Comparison of ENCODE assay signal across 2 cellular contexts in the genomic region with DNA sequence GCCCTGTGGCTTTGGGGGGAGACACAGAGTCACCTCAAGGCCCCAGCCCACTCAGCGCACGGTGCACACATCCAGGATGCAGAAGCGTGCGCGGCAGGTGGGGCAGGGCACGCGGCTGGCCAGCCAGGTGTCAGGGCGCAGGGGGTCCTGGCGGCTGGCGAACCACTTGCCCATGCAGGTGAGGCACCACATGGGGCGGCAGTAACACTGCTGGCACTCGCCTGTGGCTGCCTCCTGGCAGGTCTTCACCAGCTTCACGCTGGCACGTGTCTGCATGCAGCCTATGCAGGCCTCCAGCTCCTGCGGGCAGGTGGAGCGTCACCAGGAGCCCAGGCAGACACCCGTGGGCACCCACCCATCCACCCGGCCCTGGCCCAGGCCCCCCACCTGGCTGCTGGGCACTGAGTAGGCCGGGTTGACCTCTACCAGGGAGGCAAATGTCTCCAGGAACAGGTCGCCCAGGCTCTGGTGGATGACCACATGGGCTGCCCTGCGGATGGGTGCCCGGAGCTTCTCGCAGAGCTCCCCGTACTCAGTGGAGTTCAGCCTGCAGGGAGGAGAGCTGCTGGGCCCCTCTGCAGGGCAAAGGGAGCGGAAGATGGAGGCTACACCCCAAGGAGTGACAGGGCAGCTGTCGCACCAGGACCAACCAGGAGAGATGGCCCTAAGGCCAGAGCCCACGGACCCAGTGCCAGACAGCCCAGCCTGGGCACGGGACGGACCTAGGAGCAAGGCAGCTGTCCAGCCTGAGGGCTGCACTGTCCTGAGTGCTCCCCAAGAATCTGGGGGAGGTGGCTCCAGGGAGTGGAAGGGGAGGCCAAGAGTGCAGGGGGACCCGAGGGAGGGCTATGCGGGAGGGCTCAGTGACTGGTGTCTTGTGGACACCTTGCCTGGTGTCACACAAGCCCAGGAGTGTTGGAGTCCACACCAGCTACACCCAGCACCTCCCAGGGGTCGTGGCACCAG.
TF ChIP-seq lines count a peak whose summit lies in the region.

No MANE protein-coding gene starts in this region.

TF ChIP-seq in SK-N-SH, 30 proteins besides CTCF, POLR2A, EP300 and RAD21 (continued from another document):
- TF ChIP-seq SIN3A (IDR thresholded peaks at IDR 0.05; ENCODE audit: borderline replicate concordance, low read depth, low read length) (no peak), FOSL2 (IDR thresholded peaks at IDR 0.05; ENCODE audit: borderline replicate concordance, low read depth) (no peak), NFIC (IDR thresholded peaks at IDR 0.05; ENCODE audit: borderline replicate concordance) (no peak), GABPA (IDR thresholded peaks at IDR 0.05; ENCODE audit: low read depth) (no peak), NRF1 (IDR thresholded peaks at IDR 0.05; ENCODE audit: low read depth, low read length) (no peak), MAX (IDR thresholded peaks at IDR 0.05; ENCODE audit: low read depth) (no peak), POLR2AphosphoS5 (IDR thresholded peaks at IDR 0.05; ENCODE audit: low read depth, low read length) (no peak; the same call in 1 of the 2 replicates), YY1 (IDR thresholded peaks at IDR 0.05; ENCODE audit: low read depth) (no peak), IRF3 (IDR thresholded peaks at IDR 0.05; ENCODE audit: low read depth, low read length) (no peak), TAF1 (IDR thresholded peaks at IDR 0.05; ENCODE audit: borderline replicate concordance, low read depth, low read length) (no peak), TEAD4 (IDR thresholded peaks at IDR 0.05; ENCODE audit: borderline replicate concordance, insufficient read depth) (no peak), MEF2A (IDR thresholded peaks at IDR 0.05; ENCODE audit: borderline replicate concordance, low read depth) (no peak), USF2 (IDR thresholded peaks at IDR 0.05; ENCODE audit: borderline replicate concordance, low read depth, low read length) (no peak), REST (IDR thresholded peaks at IDR 0.05; ENCODE audit: low read depth, low read length) (no peak)
- TF ChIP-seq, protein P1, sequence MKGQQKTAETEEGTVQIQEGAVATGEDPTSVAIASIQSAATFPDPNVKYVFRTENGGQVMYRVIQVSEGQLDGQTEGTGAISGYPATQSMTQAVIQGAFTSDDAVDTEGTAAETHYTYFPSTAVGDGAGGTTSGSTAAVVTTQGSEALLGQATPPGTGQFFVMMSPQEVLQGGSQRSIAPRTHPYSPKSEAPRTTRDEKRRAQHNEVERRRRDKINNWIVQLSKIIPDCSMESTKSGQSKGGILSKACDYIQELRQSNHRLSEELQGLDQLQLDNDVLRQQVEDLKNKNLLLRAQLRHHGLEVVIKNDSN (IDR thresholded peaks at IDR 0.05; ENCODE audit: borderline replicate concordance, low read depth): no peak

TF ChIP-seq in SK-N-SH treated with all-trans-retinoic acid at 6 μM for 48 hours, 23 proteins besides CTCF, POLR2A, EP300 and RAD21 (continued from another document):
- TF ChIP-seq, protein P2, sequence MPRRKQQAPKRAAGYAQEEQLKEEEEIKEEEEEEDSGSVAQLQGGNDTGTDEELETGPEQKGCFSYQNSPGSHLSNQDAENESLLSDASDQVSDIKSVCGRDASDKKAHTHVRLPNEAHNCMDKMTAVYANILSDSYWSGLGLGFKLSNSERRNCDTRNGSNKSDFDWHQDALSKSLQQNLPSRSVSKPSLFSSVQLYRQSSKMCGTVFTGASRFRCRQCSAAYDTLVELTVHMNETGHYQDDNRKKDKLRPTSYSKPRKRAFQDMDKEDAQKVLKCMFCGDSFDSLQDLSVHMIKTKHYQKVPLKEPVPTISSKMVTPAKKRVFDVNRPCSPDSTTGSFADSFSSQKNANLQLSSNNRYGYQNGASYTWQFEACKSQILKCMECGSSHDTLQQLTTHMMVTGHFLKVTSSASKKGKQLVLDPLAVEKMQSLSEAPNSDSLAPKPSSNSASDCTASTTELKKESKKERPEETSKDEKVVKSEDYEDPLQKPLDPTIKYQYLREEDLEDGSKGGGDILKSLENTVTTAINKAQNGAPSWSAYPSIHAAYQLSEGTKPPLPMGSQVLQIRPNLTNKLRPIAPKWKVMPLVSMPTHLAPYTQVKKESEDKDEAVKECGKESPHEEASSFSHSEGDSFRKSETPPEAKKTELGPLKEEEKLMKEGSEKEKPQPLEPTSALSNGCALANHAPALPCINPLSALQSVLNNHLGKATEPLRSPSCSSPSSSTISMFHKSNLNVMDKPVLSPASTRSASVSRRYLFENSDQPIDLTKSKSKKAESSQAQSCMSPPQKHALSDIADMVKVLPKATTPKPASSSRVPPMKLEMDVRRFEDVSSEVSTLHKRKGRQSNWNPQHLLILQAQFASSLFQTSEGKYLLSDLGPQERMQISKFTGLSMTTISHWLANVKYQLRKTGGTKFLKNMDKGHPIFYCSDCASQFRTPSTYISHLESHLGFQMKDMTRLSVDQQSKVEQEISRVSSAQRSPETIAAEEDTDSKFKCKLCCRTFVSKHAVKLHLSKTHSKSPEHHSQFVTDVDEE (CRISPR knock-in tag; IDR thresholded peaks at IDR 0.05): no peak
- TF ChIP-seq BACH2 (CRISPR knock-in tag; IDR thresholded peaks at IDR 0.05; ENCODE audit: borderline replicate concordance) (no peak), GLIS3 (CRISPR knock-in tag; IDR thresholded peaks at IDR 0.05) (no peak), ZFP30 (CRISPR knock-in tag; IDR thresholded peaks at IDR 0.05) (no peak), TOX (CRISPR knock-in tag; IDR thresholded peaks at IDR 0.05; ENCODE audit: borderline replicate concordance) (no peak), PPARA (CRISPR knock-in tag; IDR thresholded peaks at IDR 0.05; ENCODE audit: borderline replicate concordance) (no peak), PATZ1 (CRISPR knock-in tag; IDR thresholded peaks at IDR 0.05; ENCODE audit: borderline replicate concordance) (no peak), OSR1 (CRISPR knock-in tag; IDR thresholded peaks at IDR 0.05) (no peak), CSDC2 (CRISPR knock-in tag; IDR thresholded peaks at IDR 0.05) (no peak), ISL1 (CRISPR knock-in tag; IDR thresholded peaks at IDR 0.05) (no peak), ZNF8 (CRISPR knock-in tag; IDR thresholded peaks at IDR 0.05) (no peak), ZNF70 (CRISPR knock-in tag; IDR thresholded peaks at IDR 0.05) (no peak), ZFP3 (CRISPR knock-in tag; IDR thresholded peaks at IDR 0.05) (no peak), ZC3H10 (CRISPR knock-in tag; IDR thresholded peaks at IDR 0.05) (no peak)
- TF ChIP-seq, protein P3, sequence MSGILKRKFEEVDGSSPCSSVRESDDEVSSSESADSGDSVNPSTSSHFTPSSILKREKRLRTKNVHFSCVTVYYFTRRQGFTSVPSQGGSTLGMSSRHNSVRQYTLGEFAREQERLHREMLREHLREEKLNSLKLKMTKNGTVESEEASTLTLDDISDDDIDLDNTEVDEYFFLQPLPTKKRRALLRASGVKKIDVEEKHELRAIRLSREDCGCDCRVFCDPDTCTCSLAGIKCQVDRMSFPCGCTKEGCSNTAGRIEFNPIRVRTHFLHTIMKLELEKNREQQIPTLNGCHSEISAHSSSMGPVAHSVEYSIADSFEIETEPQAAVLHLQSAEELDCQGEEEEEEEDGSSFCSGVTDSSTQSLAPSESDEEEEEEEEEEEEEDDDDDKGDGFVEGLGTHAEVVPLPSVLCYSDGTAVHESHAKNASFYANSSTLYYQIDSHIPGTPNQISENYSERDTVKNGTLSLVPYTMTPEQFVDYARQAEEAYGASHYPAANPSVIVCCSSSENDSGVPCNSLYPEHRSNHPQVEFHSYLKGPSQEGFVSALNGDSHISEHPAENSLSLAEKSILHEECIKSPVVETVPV (CRISPR knock-in tag; IDR thresholded peaks at IDR 0.05): no peak
- TF ChIP-seq, protein P4, sequence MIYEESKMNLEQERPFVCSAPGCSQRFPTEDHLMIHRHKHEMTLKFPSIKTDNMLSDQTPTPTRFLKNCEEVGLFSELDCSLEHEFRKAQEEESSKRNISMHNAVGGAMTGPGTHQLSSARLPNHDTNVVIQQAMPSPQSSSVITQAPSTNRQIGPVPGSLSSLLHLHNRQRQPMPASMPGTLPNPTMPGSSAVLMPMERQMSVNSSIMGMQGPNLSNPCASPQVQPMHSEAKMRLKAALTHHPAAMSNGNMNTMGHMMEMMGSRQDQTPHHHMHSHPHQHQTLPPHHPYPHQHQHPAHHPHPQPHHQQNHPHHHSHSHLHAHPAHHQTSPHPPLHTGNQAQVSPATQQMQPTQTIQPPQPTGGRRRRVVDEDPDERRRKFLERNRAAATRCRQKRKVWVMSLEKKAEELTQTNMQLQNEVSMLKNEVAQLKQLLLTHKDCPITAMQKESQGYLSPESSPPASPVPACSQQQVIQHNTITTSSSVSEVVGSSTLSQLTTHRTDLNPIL (CRISPR knock-in tag; IDR thresholded peaks at IDR 0.05; ENCODE audit: low read depth): no peak
- TF ChIP-seq, protein P5, sequence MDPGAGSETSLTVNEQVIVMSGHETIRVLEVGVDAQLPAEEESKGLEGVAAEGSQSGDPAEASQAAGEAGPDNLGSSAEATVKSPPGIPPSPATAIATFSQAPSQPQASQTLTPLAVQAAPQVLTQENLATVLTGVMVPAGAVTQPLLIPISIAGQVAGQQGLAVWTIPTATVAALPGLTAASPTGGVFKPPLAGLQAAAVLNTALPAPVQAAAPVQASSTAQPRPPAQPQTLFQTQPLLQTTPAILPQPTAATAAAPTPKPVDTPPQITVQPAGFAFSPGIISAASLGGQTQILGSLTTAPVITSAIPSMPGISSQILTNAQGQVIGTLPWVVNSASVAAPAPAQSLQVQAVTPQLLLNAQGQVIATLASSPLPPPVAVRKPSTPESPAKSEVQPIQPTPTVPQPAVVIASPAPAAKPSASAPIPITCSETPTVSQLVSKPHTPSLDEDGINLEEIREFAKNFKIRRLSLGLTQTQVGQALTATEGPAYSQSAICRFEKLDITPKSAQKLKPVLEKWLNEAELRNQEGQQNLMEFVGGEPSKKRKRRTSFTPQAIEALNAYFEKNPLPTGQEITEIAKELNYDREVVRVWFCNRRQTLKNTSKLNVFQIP (CRISPR knock-in tag; IDR thresholded peaks at IDR 0.05; ENCODE audit: borderline replicate concordance, low read depth): no peak
